1 cellular context compared by ENCODE assay signal in the genomic region with DNA sequence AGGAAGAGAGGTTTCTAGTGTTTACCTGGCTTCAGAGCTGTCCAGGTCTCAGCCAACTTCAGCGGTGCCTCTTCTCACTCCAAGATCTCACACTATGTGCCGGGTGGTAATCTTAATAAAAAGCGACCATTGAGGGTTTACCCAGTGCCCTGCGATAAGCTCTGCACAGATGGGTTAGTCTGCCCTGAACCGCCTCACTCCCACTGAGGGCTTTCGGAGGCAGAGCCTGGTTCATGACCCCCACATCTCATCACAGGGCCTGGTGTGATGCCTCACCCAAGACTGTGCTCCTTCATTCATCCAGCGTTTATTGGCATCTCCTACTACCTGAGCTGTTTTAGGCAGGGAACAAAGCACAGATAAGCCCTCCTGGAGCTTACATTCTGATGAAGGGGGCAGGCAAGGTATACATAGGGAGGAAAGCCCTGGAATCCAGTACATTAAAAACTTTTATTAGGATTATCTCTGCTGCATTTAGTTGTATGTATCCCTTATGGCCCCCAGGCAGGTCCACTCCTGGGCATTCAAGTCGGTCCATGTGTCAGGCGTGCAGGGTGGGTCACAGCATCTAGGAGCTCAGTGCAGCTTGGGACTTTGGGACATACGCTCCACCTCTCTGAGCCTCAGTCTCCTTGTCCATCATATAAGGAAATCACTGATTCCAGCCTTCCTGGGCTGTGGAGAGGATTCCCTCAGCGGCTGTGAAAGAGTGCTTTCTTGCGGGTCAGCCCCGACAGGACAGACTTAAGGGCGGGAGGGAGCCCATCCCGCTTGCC.
TF ChIP-seq lines count a peak whose summit lies in the region.

No MANE protein-coding gene starts in this region.

TF ChIP-seq in IMR-90, 13 proteins besides CTCF, POLR2A, EP300 and RAD21:
- TF ChIP-seq MAFK (IDR thresholded peaks at IDR 0.05; ENCODE audit: low read depth, low read length), result no peak
